In the genomic region with DNA sequence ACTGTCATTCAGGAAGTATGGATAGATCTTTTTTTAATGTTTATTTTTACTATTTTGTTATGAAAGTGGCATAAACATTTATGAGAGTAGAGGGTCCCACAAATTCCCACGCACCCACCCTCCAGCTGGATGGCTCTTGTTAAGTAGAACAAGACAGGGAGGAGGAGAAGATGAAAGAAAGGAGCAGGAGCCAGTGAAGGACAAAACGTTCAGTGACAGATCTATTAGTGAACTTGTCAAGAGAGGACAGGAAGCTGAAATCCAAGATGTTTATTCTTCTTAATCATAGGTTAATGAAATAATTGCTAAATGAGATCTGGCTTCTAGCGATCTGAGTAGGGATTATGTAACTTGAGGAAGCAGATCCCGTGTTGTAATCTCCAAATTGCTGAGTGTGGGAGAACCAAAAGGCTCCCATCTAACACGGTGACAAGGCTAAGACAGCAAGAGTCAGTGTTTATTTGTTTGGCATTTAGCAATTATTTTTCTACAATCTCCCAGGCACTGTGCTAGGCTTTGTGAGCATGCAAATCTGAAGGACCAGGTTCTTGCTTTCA, we compare ENCODE assay signal across 1 cellular context.
TF ChIP-seq lines count a peak whose summit lies in the region.

No MANE protein-coding gene starts in this region.

TF ChIP-seq in WTC11, 78 proteins besides CTCF, POLR2A, EP300 and RAD21 (continued from another document):
- TF ChIP-seq, protein P1, sequence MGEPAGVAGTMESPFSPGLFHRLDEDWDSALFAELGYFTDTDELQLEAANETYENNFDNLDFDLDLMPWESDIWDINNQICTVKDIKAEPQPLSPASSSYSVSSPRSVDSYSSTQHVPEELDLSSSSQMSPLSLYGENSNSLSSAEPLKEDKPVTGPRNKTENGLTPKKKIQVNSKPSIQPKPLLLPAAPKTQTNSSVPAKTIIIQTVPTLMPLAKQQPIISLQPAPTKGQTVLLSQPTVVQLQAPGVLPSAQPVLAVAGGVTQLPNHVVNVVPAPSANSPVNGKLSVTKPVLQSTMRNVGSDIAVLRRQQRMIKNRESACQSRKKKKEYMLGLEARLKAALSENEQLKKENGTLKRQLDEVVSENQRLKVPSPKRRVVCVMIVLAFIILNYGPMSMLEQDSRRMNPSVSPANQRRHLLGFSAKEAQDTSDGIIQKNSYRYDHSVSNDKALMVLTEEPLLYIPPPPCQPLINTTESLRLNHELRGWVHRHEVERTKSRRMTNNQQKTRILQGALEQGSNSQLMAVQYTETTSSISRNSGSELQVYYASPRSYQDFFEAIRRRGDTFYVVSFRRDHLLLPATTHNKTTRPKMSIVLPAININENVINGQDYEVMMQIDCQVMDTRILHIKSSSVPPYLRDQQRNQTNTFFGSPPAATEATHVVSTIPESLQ (CRISPR knock-in tag; IDR thresholded peaks at IDR 0.05): no peak
- TF ChIP-seq NFATC4 (CRISPR knock-in tag; IDR thresholded peaks at IDR 0.05): no peak
TF ChIP-seq in WTC11: peak in this region for 0.
